Comparison of ENCODE assay signal across 17 cellular contexts in genomic region chr20:11797161-11797560, GRCh38.
"Had no signal": no experiment of that assay in that cellular context is flagged by ENCODE, and none has a peak within 500 bp of the region (broad histone marks: within the 10 kb centered on the region; RNA-seq: fewer than 3 reads in every experiment).

No MANE protein-coding gene starts in this region.

- H2AFZ ChIP-seq: hepatocyte had no signal

- H3K4me2 ChIP-seq: hepatocyte had no signal

- H3K27ac ChIP-seq: dorsolateral prefrontal cortex, hepatocyte, left ventricle myocardium inferior, tibial artery had no signal

- H3K27me3 ChIP-seq: dorsolateral prefrontal cortex, hepatocyte, tibial artery had no signal

- H3K4me1 Mint-ChIP-seq: activated CD4-positive, alpha-beta memory T cell treated with anti-CD3 and anti-CD28 coated beads, Interleukin-2, amount 10 ng/mL, durations not matched to agents 7 days and 5 days; activated CD4-positive, alpha-beta T cell treated with anti-CD3 and anti-CD28 coated beads for 36 hours; natural killer cell; stimulated activated naive B cell treated with anti-CD40 and anti-IgM and Interleukin-4, amounts not matched to agents 10 μg/mL and 1 μg/mL and 100 μg/mL, for 72 hours had no signal

- H3K9me3 ChIP-seq: left ventricle myocardium inferior, tibial artery had no signal

- H3K36me3 ChIP-seq: left ventricle myocardium inferior, tibial artery had no signal

- H3K36me3 Mint-ChIP-seq: natural killer cell; stimulated activated naive B cell treated with anti-CD40 and anti-IgM and Interleukin-4, amounts not matched to agents 10 μg/mL and 1 μg/mL and 100 μg/mL, for 72 hours had no signal

- H3K4me3 ChIP-seq: dorsolateral prefrontal cortex, hepatocyte, left ventricle myocardium inferior, tibial artery had no signal

- H3K4me1 ChIP-seq: left ventricle myocardium inferior, tibial artery had no signal

- DNase-seq: activated CD4-positive, alpha-beta memory T cell treated with anti-CD3 and anti-CD28 coated beads, Interleukin-2, amount 10 ng/mL, durations not matched to agents 7 days and 5 days; activated CD4-positive, alpha-beta T cell treated with anti-CD3 and anti-CD28 coated beads for 36 hours; activated effector memory CD4-positive, alpha-beta T cell treated with Interleukin-2 at 50 U/mL for 16 hours; activated naive CD4-positive, alpha-beta T cell treated with anti-CD3 and anti-CD28 coated beads, Interleukin-2, amount 50 U/mL, for 16 hours; activated T-cell treated with anti-CD3 and anti-CD28 coated beads, Interleukin-2, amount 50 U/mL, for 4 hours; dorsolateral prefrontal cortex; erythroblast; islet precursor cell; left ventricle myocardium inferior; natural killer cell; posterior cingulate gyrus; retina; stimulated activated CD4-positive, alpha-beta T cell treated with anti-CD3 and anti-CD28 coated beads, Interleukin-2, amount 100 ng/mL, for 48 hours; stimulated activated naive B cell treated with anti-CD40 and anti-IgM and Interleukin-4, amounts not matched to agents 10 μg/mL and 1 μg/mL and 100 μg/mL, for 72 hours; T1000; tibial artery had no signal

- H3K79me2 ChIP-seq: hepatocyte had no signal

- H3K27me3 Mint-ChIP-seq: activated CD4-positive, alpha-beta memory T cell treated with anti-CD3 and anti-CD28 coated beads, Interleukin-2, amount 10 ng/mL, durations not matched to agents 7 days and 5 days; activated CD4-positive, alpha-beta T cell treated with anti-CD3 and anti-CD28 coated beads for 36 hours; stimulated activated naive B cell treated with anti-CD40 and anti-IgM and Interleukin-4, amounts not matched to agents 10 μg/mL and 1 μg/mL and 100 μg/mL, for 72 hours had no signal

- ATAC-seq: activated CD4-positive, alpha-beta T cell treated with anti-CD3 and anti-CD28 coated beads for 36 hours; activated T-cell treated with anti-CD3 and anti-CD28 coated beads, Interleukin-2, amount 50 U/mL, for 4 hours; natural killer cell; stimulated activated naive B cell treated with anti-CD40 and anti-IgM and Interleukin-4, amounts not matched to agents 10 μg/mL and 1 μg/mL and 100 μg/mL, for 72 hours had no signal

- H3K4me3 Mint-ChIP-seq: activated CD4-positive, alpha-beta memory T cell treated with anti-CD3 and anti-CD28 coated beads, Interleukin-2, amount 10 ng/mL, durations not matched to agents 7 days and 5 days; activated CD4-positive, alpha-beta T cell treated with anti-CD3 and anti-CD28 coated beads for 36 hours; activated T-cell treated with anti-CD3 and anti-CD28 coated beads, Interleukin-2, amount 50 U/mL, for 4 hours; natural killer cell; stimulated activated naive B cell treated with anti-CD40 and anti-IgM and Interleukin-4, amounts not matched to agents 10 μg/mL and 1 μg/mL and 100 μg/mL, for 72 hours had no signal

- H3K9me3 Mint-ChIP-seq: stimulated activated naive B cell treated with anti-CD40 and anti-IgM and Interleukin-4, amounts not matched to agents 10 μg/mL and 1 μg/mL and 100 μg/mL, for 72 hours had no signal

- H3K27ac Mint-ChIP-seq: activated CD4-positive, alpha-beta memory T cell treated with anti-CD3 and anti-CD28 coated beads, Interleukin-2, amount 10 ng/mL, durations not matched to agents 7 days and 5 days; activated CD4-positive, alpha-beta T cell treated with anti-CD3 and anti-CD28 coated beads for 36 hours; natural killer cell; stimulated activated naive B cell treated with anti-CD40 and anti-IgM and Interleukin-4, amounts not matched to agents 10 μg/mL and 1 μg/mL and 100 μg/mL, for 72 hours had no signal
